2 cellular contexts compared by ENCODE assay signal in genomic region chr1:110566836-110567235, GRCh38.
TF ChIP-seq lines count a peak whose summit lies in the region.

No MANE protein-coding gene starts in this region.

TF ChIP-seq in HepG2, 621 proteins besides CTCF, POLR2A, EP300 and RAD21:
- TF ChIP-seq ETV6 (CRISPR knock-in tag; conservative IDR thresholded peaks at IDR 0.05): no peak
- TF ChIP-seq ATF7 (IDR thresholded peaks at IDR 0.05): peak; percentile 86
- TF ChIP-seq ATF7 (CRISPR knock-in tag; IDR thresholded peaks at IDR 0.05): no peak
- no peak for TF ChIP-seq TEAD2 (CRISPR knock-in tag; IDR thresholded peaks at IDR 0.05)
- TF ChIP-seq CREB1 (IDR thresholded peaks at IDR 0.05): peak; percentile 11; the same call in 1 of the 2 replicates
- TF ChIP-seq CREB1 (CRISPR knock-in tag; IDR thresholded peaks at IDR 0.05): no peak
- TF ChIP-seq CEBPB (IDR thresholded peaks at IDR 0.05; ENCODE audit: borderline replicate concordance, low read depth, low read length): no peak
- TF ChIP-seq MAX (IDR thresholded peaks at IDR 0.05): no peak
- no peak for TF ChIP-seq SNAPC4 (CRISPR knock-in tag; IDR thresholded peaks at IDR 0.05)
- TF ChIP-seq NR0B2 (CRISPR knock-in tag; IDR thresholded peaks at IDR 0.05): no peak
- no peak for TF ChIP-seq ZFX (CRISPR knock-in tag; IDR thresholded peaks at IDR 0.05; ENCODE audit: low read depth)
- no peak for TF ChIP-seq BRD4 (CRISPR knock-in tag; IDR thresholded peaks at IDR 0.05)
- TF ChIP-seq SMC3 (IDR thresholded peaks at IDR 0.05; ENCODE audit: low read length): no peak

TF ChIP-seq in K562, 482 proteins besides CTCF, POLR2A, EP300 and RAD21:
- peak; percentile 42; the same call in 1 of the 2 replicates for TF ChIP-seq ATF3 (IDR thresholded peaks at IDR 0.05)
- TF ChIP-seq ATF3 (CRISPR knock-in tag; conservative IDR thresholded peaks at IDR 0.05): no peak
- TF ChIP-seq NR3C1 (CRISPR knock-in tag; IDR thresholded peaks at IDR 0.05): no peak
TF ChIP-seq in K562: peak in this region for 1.
